ENCODE assay signal across 1 cellular context in genomic region chr17:78129385-78130079, GRCh38.
TF ChIP-seq lines count a peak whose summit lies in the region.

No MANE protein-coding gene starts in this region.

TF ChIP-seq in HCT116, 20 proteins besides CTCF, POLR2A, EP300 and RAD21 (continued from another document):
- no peak for TF ChIP-seq ZBTB33 (IDR thresholded peaks at IDR 0.05; ENCODE audit: extremely low read depth, insufficient replicate concordance, low read length)
- no peak for TF ChIP-seq JUND (IDR thresholded peaks at IDR 0.05)
- no peak; the same call in 1 of the 2 replicates for TF ChIP-seq ZFX (IDR thresholded peaks at IDR 0.05)
- no peak for TF ChIP-seq EGR1 (IDR thresholded peaks at IDR 0.05; ENCODE audit: low read depth)
TF ChIP-seq in HCT116: peak in this region for 0.
